ENCODE assay signal across 8 cellular contexts in the genomic region with DNA sequence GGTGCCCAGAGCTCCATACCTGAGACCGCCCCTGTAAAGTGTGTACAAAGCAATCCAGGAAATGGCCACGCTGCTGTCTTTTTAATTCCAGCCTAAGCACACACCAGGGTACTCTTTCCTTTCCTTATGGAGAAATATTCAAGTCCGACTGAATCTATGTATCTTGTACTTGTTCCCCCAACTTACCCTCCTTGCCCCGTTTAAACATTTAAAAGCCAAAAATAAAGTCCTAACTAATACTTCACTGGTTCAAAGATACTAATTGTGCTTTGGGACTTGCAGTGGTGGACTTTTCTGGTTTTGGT. TPM values are rescaled to one million over a fixed set of nuclear protein-coding genes. Genes with fewer than 3 reads are reported as not detected.
A peak's percentile ranks its signal among the peaks of the same experiment; 100 is the strongest.
DNase-seq lines count a peak whose midpoint lies in the region; ATAC-seq and TF ChIP-seq lines count a peak whose summit lies in the region.

No MANE protein-coding gene starts in this region.

- H3K4me2 ChIP-seq in HCT116 (ENCODE audit: low read length): peak overlapping the region; percentile 77

- TF ChIP-seq EP300 in sigmoid colon (IDR thresholded peaks at IDR 0.05): no peak

- H3K79me2 ChIP-seq in HCT116 (ENCODE audit: insufficient read depth, low read length): peaks cover 29% of the 10 kb centered on the region

- TF ChIP-seq POLR2A in HCT116 (IDR thresholded peaks at IDR 0.05; ENCODE audit: borderline replicate concordance, extremely low read depth, insufficient read depth, insufficient read length) (no peak), Peyer's patch (IDR thresholded peaks at IDR 0.05) (no peak), esophagus squamous epithelium (IDR thresholded peaks at IDR 0.05) (no peak), sigmoid colon (IDR thresholded peaks at IDR 0.05) (no peak)

- H3K9me3 ChIP-seq in HCT116 (ENCODE audit: control insufficient read depth in 1 of 2, insufficient read depth in 1 of 2, low read depth in 1 of 2, low read length in 2 of 2): no peaks in the 10 kb centered on the region
- no peaks in the 10 kb centered on the region for H3K9me3 ChIP-seq in Peyer's patch
- H3K9me3 ChIP-seq in esophagus squamous epithelium: no peaks in the 10 kb centered on the region
- H3K9me3 ChIP-seq in sigmoid colon: no peaks in the 10 kb centered on the region

- intact Hi-C loops in HCT116 (cut with micrococcal nuclease) (loop anchor here (5.0 to 10.0 kb wide), 3 partner anchors 89 to 404 kb away; no protein-coding TSS in a partner anchor), esophagus squamous epithelium (cut with DNase I) (no loop called here), sigmoid colon (cut with DNase I) (loop anchor here (2.0 to 10.0 kb wide), 3 partner anchors 154 to 784 kb away; a partner anchor contains a TSS)

- BruUV-seq in HCT116 (replicated peaks; lab: Mats Ljungman, UMichigan): no TSS peak

- no peaks in the 10 kb centered on the region for H4K20me1 ChIP-seq in HCT116 (ENCODE audit: insufficient read depth)

- ATAC-seq in HCT116: peak; percentile 53

- TF ChIP-seq CTCF in HCT116 (IDR thresholded peaks at IDR 0.05 in 2 of 3, conservative IDR thresholded peaks at IDR 0.05 in 1 of 3; ENCODE audit: borderline replicate concordance in 1 of 3, insufficient read depth in 1 of 3, low read depth in 2 of 3, low read length in 2 of 3) (no peak), Peyer's patch (IDR thresholded peaks at IDR 0.05) (no peak), esophagus squamous epithelium (IDR thresholded peaks at IDR 0.05) (no peak), sigmoid colon (IDR thresholded peaks at IDR 0.05) (no peak)

- no peak for TF ChIP-seq RAD21 in HCT116 (IDR thresholded peaks at IDR 0.05; ENCODE audit: low read depth)

- RAD21 ChIA-PET in HCT116 (lab: Charles Lee; ENCODE audit: low non-redundant PET in 1 of 2, low total read pairs in 2 of 2, uncharacterized antibody in 2 of 2, unreplicated experiment in 2 of 2): no interaction called here

- H3K36me3 ChIP-seq in HCT116 (ENCODE audit: control insufficient read depth in 1 of 2, insufficient read depth in 2 of 2, low read length in 2 of 2) (no peaks in the 10 kb centered on the region), Peyer's patch (no peaks in the 10 kb centered on the region), esophagus squamous epithelium (no peaks in the 10 kb centered on the region), sigmoid colon (no peaks in the 10 kb centered on the region)

- H3K4me3 ChIP-seq in HCT116 (replicated peaks in 1 of 2; ENCODE audit: low read depth in 1 of 2, low read length in 2 of 2) (peak overlapping the region; percentile 42 to 75), Peyer's patch (peak overlapping the region; percentile 57 to 93 (median 84)), esophagus squamous epithelium (peak overlapping the region; percentile 74 to 86 (median 80)), sigmoid colon (peak overlapping the region; percentile 37 to 81 (median 72))

- H3K27ac ChIP-seq in HCT116 (ENCODE audit: low read depth, low read length): no peak overlapping the region
- H3K27ac ChIP-seq in Peyer's patch: peak overlapping the region; percentile 81 to 91 (median 84)
- peak overlapping the region; percentile 85 to 91 (median 87) for H3K27ac ChIP-seq in esophagus squamous epithelium
- H3K27ac ChIP-seq in sigmoid colon: peak overlapping the region; percentile 65 to 84 (median 77)

- H3K4me1 ChIP-seq in HCT116 (ENCODE audit: control insufficient read depth in 1 of 2, insufficient read depth in 2 of 2, low read length in 2 of 2) (peaks cover 0 to 14% of the 10 kb centered on the region in 2 experiments; a peak in 1 of 4 replicates), Peyer's patch (no peaks in the 10 kb centered on the region), esophagus squamous epithelium (peaks cover 0 to 22% (median 0%) of the 10 kb centered on the region in 3 donors), sigmoid colon (peaks cover 0 to 11% (median 0%) of the 10 kb centered on the region in 4 donors)

- H3K9ac ChIP-seq in HCT116 (ENCODE audit: low read length): peak overlapping the region; percentile 60

- H3K27me3 ChIP-seq in HCT116 (ENCODE audit: insufficient read depth, low read length): no peaks in the 10 kb centered on the region
- no peaks in the 10 kb centered on the region for H3K27me3 ChIP-seq in Peyer's patch
- peaks cover 0 to 5% (median 0%) of the 10 kb centered on the region in 4 donors for H3K27me3 ChIP-seq in esophagus squamous epithelium
- H3K27me3 ChIP-seq in sigmoid colon: no peaks in the 10 kb centered on the region

- CTCF ChIA-PET in HCT116 (lab: Charles Lee): no interaction called here

- POLR2A ChIA-PET in HCT116 (lab: Charles Lee): no interaction called here

- WGBS in esophagus squamous epithelium, 2 donors: 5 to 25% methylated on average over 4 of the region's 4 CpGs
- 3 to 9% methylated on average over 4 of the region's 4 CpGs for WGBS in sigmoid colon, 2 donors

- no peaks in the 10 kb centered on the region for H3K9me2 ChIP-seq in HCT116 (ENCODE audit: insufficient read depth)

- H2AFZ ChIP-seq in HCT116 (ENCODE audit: low read depth, low read length, poor library complexity, severe bottlenecking): peak overlapping the region; percentile 35

- DNase-seq in DMS53 treated with DMSO at 0.1 percent for 48 hours (lab: John Stamatoyannopoulos, UW; ENCODE audit: unreplicated experiment) (peak; percentile 72), HCT116 (ENCODE audit: low read depth, low spot score) (no peak), Peyer's patch (no peak), esophagus squamous epithelium (lab: John Stamatoyannopoulos, UW) (no peak), sigmoid colon (no peak), C1 segment of cervical spinal cord (lab: John Stamatoyannopoulos, UW) (no peak), anterior cingulate cortex (lab: John Stamatoyannopoulos, UW) (no peak)
- DNase-seq in stimulated activated CD4-positive, alpha-beta T cell treated with anti-CD3 and anti-CD28 coated beads, Interleukin-4, amount 100 ng/mL, for 4 hours: no peak

TF ChIP-seq in HCT116, 20 proteins besides CTCF, POLR2A, EP300 and RAD21 (continues in another document):
- TF ChIP-seq ZFX (IDR thresholded peaks at IDR 0.05) (no peak), CEBPB (IDR thresholded peaks at IDR 0.05; ENCODE audit: low read depth) (no peak), YY1 (IDR thresholded peaks at IDR 0.05; ENCODE audit: extremely low read depth, insufficient replicate concordance, low read depth, low read length) (no peak), ELF1 (IDR thresholded peaks at IDR 0.05; ENCODE audit: borderline replicate concordance, low read depth) (no peak), JUND (IDR thresholded peaks at IDR 0.05) (no peak), SP1 (IDR thresholded peaks at IDR 0.05; ENCODE audit: low read depth) (no peak), EZH2 (IDR thresholded peaks at IDR 0.05) (no peak), EZH2phosphoT487 (IDR thresholded peaks at IDR 0.05; ENCODE audit: borderline replicate concordance) (no peak), TCF7L2 (IDR thresholded peaks at IDR 0.05; ENCODE audit: borderline replicate concordance, extremely low read depth, insufficient read depth, insufficient read length) (no peak), EGR1 (IDR thresholded peaks at IDR 0.05; ENCODE audit: low read depth) (no peak)
- TF ChIP-seq, protein P1, sequence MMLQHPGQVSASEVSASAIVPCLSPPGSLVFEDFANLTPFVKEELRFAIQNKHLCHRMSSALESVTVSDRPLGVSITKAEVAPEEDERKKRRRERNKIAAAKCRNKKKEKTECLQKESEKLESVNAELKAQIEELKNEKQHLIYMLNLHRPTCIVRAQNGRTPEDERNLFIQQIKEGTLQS (IDR thresholded peaks at IDR 0.05): no peak
- TF ChIP-seq, protein P2, sequence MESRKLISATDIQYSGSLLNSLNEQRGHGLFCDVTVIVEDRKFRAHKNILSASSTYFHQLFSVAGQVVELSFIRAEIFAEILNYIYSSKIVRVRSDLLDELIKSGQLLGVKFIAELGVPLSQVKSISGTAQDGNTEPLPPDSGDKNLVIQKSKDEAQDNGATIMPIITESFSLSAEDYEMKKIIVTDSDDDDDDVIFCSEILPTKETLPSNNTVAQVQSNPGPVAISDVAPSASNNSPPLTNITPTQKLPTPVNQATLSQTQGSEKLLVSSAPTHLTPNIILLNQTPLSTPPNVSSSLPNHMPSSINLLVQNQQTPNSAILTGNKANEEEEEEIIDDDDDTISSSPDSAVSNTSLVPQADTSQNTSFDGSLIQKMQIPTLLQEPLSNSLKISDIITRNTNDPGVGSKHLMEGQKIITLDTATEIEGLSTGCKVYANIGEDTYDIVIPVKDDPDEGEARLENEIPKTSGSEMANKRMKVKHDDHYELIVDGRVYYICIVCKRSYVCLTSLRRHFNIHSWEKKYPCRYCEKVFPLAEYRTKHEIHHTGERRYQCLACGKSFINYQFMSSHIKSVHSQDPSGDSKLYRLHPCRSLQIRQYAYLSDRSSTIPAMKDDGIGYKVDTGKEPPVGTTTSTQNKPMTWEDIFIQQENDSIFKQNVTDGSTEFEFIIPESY (IDR thresholded peaks at IDR 0.05; ENCODE audit: extremely low read depth, insufficient replicate concordance, low read length): no peak
- TF ChIP-seq, protein P3, sequence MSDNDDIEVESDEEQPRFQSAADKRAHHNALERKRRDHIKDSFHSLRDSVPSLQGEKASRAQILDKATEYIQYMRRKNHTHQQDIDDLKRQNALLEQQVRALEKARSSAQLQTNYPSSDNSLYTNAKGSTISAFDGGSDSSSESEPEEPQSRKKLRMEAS (IDR thresholded peaks at IDR 0.05): no peak

RNA-seq across cellular contexts. Expression of a gene that starts 0.7 kb away (rescaled TPM):
- total RNA-seq in HCT116 (2021; ENCODE audit: unreplicated experiment) (9.2 TPM), Peyer's patch (1 to 10 TPM; 7.4 to 10.0 (median 8.2) TPM), esophagus squamous epithelium (10 to 100 TPM in 3 of 4 donors, 1 to 10 TPM in 1; 9.3 to 33.2 (median 14.5) TPM), sigmoid colon (1 to 10 TPM; 1.5 to 3.2 (median 2.2) TPM)
- 2.8 and 3.0 TPM in 2 replicates for polyA plus RNA-seq in HCT116 (2012)
- 1 to 10 TPM; 3.6 to 8.1 (median 5.4) TPM for polyA plus RNA-seq in sigmoid colon

RNA-seq across cellular contexts. Expression of a gene that starts 40.0 kb away (rescaled TPM):
- total RNA-seq in HCT116 (2021; ENCODE audit: unreplicated experiment) (0.10 TPM), Peyer's patch (not detected), esophagus squamous epithelium (not detected), sigmoid colon (under 1 TPM in 2 of 4 donors, not detected in 2; under 0.01 to 0.28 TPM)
- 0.08 TPM in 1 of 2 replicates, not detected in the other for polyA plus RNA-seq in HCT116 (2012)
- polyA plus RNA-seq in sigmoid colon: under 1 TPM in 1 of 3 donors, not detected in 2; 0.03 TPM
